In genomic region chr18:47263197-47263827, GRCh38 we compare ENCODE assay signal across 14 cellular contexts. TPM values are rescaled to one million over a fixed set of nuclear protein-coding genes. Genes with fewer than 3 reads are reported as not detected.
DNase-seq lines count a peak whose midpoint lies in the region; ATAC-seq, FAIRE-seq and TF ChIP-seq lines count a peak whose summit lies in the region.
"Had no signal": no experiment of that assay in that cellular context is flagged by ENCODE, and none has a peak within 500 bp of the region (broad histone marks: within the 10 kb centered on the region; RNA-seq: fewer than 3 reads in every experiment).

No MANE protein-coding gene starts in this region.

- peak overlapping the region; percentile 49 for H3K4me3 ChIP-seq in A549
- peak overlapping the region; percentile 91 for H3K4me3 ChIP-seq in GM23338
- peak overlapping the region; percentile 59 for H3K4me3 ChIP-seq in coronary artery
- no peak overlapping the region for H3K4me3 ChIP-seq in Karpas-422 (ENCODE audit: low read length)
- H3K4me3 ChIP-seq in effector memory CD4-positive, alpha-beta T cell (ENCODE audit: insufficient read depth, low read depth, low read length, poor library complexity, severe bottlenecking) = no peak overlapping the region
- H3K4me3 ChIP-seq: adrenal gland had no signal

- TF ChIP-seq CTCF in A549 (IDR thresholded peaks at IDR 0.05) (peak; percentile 52), GM23338 (conservative IDR thresholded peaks at IDR 0.05; ENCODE audit: low read depth in 2 of 2) (peak; percentile 75 to 80), coronary artery (IDR thresholded peaks at IDR 0.05) (no peak)

- H3K9me3 ChIP-seq in A549 = no peaks in the 10 kb centered on the region
- H3K9me3 ChIP-seq in Karpas-422 (ENCODE audit: low read length) = no peaks in the 10 kb centered on the region
- no peaks in the 10 kb centered on the region for H3K9me3 ChIP-seq in effector memory CD4-positive, alpha-beta T cell (ENCODE audit: control insufficient read depth, low read length)
- H3K9me3 ChIP-seq: adrenal gland, heart left ventricle had no signal

- H3K27ac ChIP-seq in A549 = peak overlapping the region in 1 of 2 experiments; percentile 56; a peak in 1 of 6 replicates
- no peak overlapping the region for H3K27ac ChIP-seq in GM23338 (ENCODE audit: low read depth)
- no peak overlapping the region for H3K27ac ChIP-seq in coronary artery
- H3K27ac ChIP-seq in Karpas-422 (ENCODE audit: low read length) = no peak overlapping the region
- H3K27ac ChIP-seq in effector memory CD4-positive, alpha-beta T cell (ENCODE audit: insufficient read depth, low read length, poor library complexity, severe bottlenecking) = no peak overlapping the region
- H3K27ac ChIP-seq: adrenal gland, heart left ventricle had no signal

- TF ChIP-seq POLR2A in A549 (IDR thresholded peaks at IDR 0.05; ENCODE audit: low read length) = no peak

- H3K4me1 ChIP-seq in A549 (no peaks in the 10 kb centered on the region; the same call in 2 of the 3 replicates), GM23338 (ENCODE audit: insufficient read depth) (peaks cover 45% of the 10 kb centered on the region), Karpas-422 (ENCODE audit: low read length) (no peaks in the 10 kb centered on the region)
- peaks cover 6% of the 10 kb centered on the region for H3K4me1 ChIP-seq in effector memory CD4-positive, alpha-beta T cell (ENCODE audit: control insufficient read depth, insufficient read depth, low read length, poor library complexity, severe bottlenecking)

- peaks cover 6% of the 10 kb centered on the region; the same call in 1 of the 3 replicates for H3K9me3 Mint-ChIP-seq in GM23338
- H3K9me3 Mint-ChIP-seq: CD8-positive, alpha-beta T cell had no signal

- peak overlapping the region; percentile 99 for H2AFZ ChIP-seq in GM23338
- no peak overlapping the region for H2AFZ ChIP-seq in Karpas-422 (ENCODE audit: low read length)

- H3K79me2 ChIP-seq in GM23338 (replicated peaks; ENCODE audit: insufficient read depth) (no peaks in the 10 kb centered on the region), Karpas-422 (ENCODE audit: low read length) (no peaks in the 10 kb centered on the region)

- H3K27me3 ChIP-seq in GM23338 (ENCODE audit: insufficient read depth) = peaks cover 100% of the 10 kb centered on the region
- no peaks in the 10 kb centered on the region for H3K27me3 ChIP-seq in Karpas-422 (ENCODE audit: low read length)
- peaks cover 22% of the 10 kb centered on the region for H3K27me3 ChIP-seq in effector memory CD4-positive, alpha-beta T cell (replicated peaks; ENCODE audit: control insufficient read depth, insufficient read depth, low read length, poor library complexity, severe bottlenecking)

- no peak overlapping the region for H3K27ac Mint-ChIP-seq in GM23338
- H3K27ac Mint-ChIP-seq: CD8-positive, alpha-beta T cell had no signal

- peak overlapping the region; percentile 82 for H3K4me3 Mint-ChIP-seq in GM23338
- H3K4me3 Mint-ChIP-seq: CD8-positive, alpha-beta T cell had no signal

- CTCF ChIA-PET in A549 (lab: Yijun Ruan, JAX) = interaction anchor here (1.1 to 1.3 kb wide), 3 partner anchors 8 to 26 kb away, joined by 3 to 4 read pairs (median 3); no protein-coding TSS in a partner anchor

- no peak for DNase-seq in A549 (ENCODE audit: low read depth in 1 of 2, low spot score in 1 of 2)
- DNase-seq in GM23338 (ENCODE audit: low spot score) = peak; percentile 89
- DNase-seq in coronary artery (ENCODE audit: low spot score) = no peak
- peak; percentile 20 to 21 for DNase-seq in lung microvascular endothelial cell (ENCODE audit: low read depth in 2 of 2)
- no peak for DNase-seq in Karpas-422
- DNase-seq in NCI-H1436 (lab: John Stamatoyannopoulos, UW) = no peak
- no peak for DNase-seq in effector memory CD4-positive, alpha-beta T cell
- DNase-seq: adrenal gland; CD8-positive, alpha-beta T cell; NCI-H1694 had no signal

- H3K4me1 Mint-ChIP-seq in GM23338 = peaks cover 26% of the 10 kb centered on the region

- peak; percentile 43 to 80; a peak in 3 of 6 replicates for ATAC-seq in A549
- ATAC-seq in GM23338 = peak; percentile 59
- no peak for ATAC-seq in HG02973 (IDR thresholded peaks at IDR 0.05; ENCODE audit: unreplicated experiment)
- ATAC-seq: CD8-positive, alpha-beta T cell; heart left ventricle had no signal

- H3K9me2 ChIP-seq in GM23338 (ENCODE audit: insufficient read depth) (no peaks in the 10 kb centered on the region), Karpas-422 (replicated peaks; ENCODE audit: insufficient read depth, low read length) (no peaks in the 10 kb centered on the region)

- peak; percentile 14 to 15; a peak in 1 of 5 replicates for TF ChIP-seq RAD21 in A549 (conservative IDR thresholded peaks at IDR 0.05 in 1 of 2, IDR thresholded peaks at IDR 0.05 in 1 of 2)

- no peaks in the 10 kb centered on the region for H3K36me3 Mint-ChIP-seq in GM23338 (ENCODE audit: low read depth)
- H3K36me3 Mint-ChIP-seq: CD8-positive, alpha-beta T cell had no signal

- 59% methylated on average over 6 of the region's 46 CpGs for WGBS in A549 (ENCODE audit: missing lambda C conversion rate)

- peaks cover 87% of the 10 kb centered on the region for H3K27me3 Mint-ChIP-seq in GM23338 (ENCODE audit: insufficient read depth, low read depth, poor library complexity)

- FAIRE-seq in A549 (lab: Jason Lieb, UNC) = no peak
- FAIRE-seq: GM18507 had no signal

- H3F3A ChIP-seq in GM23338 (replicated peaks; ENCODE audit: low read depth) = 0 out of 2 replicates have a peak, but pooled peaks cover 11% of the 10 kb centered on the region

- H4K20me1 ChIP-seq in GM23338 (replicated peaks; ENCODE audit: insufficient read depth) (peaks cover 5% of the 10 kb centered on the region; the same call in 1 of the 2 replicates), Karpas-422 (ENCODE audit: insufficient read depth, low read depth, low read length) (no peaks in the 10 kb centered on the region)

- H3K36me3 ChIP-seq in GM23338 (ENCODE audit: insufficient read depth) = no peaks in the 10 kb centered on the region
- no peaks in the 10 kb centered on the region for H3K36me3 ChIP-seq in Karpas-422 (ENCODE audit: insufficient read depth, low read length)
- H3K36me3 ChIP-seq in effector memory CD4-positive, alpha-beta T cell (ENCODE audit: control insufficient read depth, insufficient read depth, low read length) = no peaks in the 10 kb centered on the region
- H3K36me3 ChIP-seq: adrenal gland, heart left ventricle had no signal

- peak overlapping the region; percentile 86 for H3K4me2 ChIP-seq in A549
- peak overlapping the region; percentile 95 for H3K4me2 ChIP-seq in GM23338
- H3K4me2 ChIP-seq in Karpas-422 (ENCODE audit: low read depth, low read length, poor library complexity, severe bottlenecking) = no peak overlapping the region

- TF ChIP-seq EP300 in A549 (IDR thresholded peaks at IDR 0.05) = no peak

- no peak overlapping the region for H3K9ac ChIP-seq in Karpas-422 (ENCODE audit: low read length)

- POLR2A ChIA-PET in A549 (lab: Yijun Ruan, JAX) = no interaction called here

TF ChIP-seq in A549, 52 proteins besides CTCF, POLR2A, EP300 and RAD21:
- no peak for TF ChIP-seq RARB (CRISPR knock-in tag; IDR thresholded peaks at IDR 0.05)
- TF ChIP-seq ZFP36 (IDR thresholded peaks at IDR 0.05; ENCODE audit: borderline replicate concordance, partially characterized antibody) = peak; percentile 86
TF ChIP-seq in A549: peak in this region for 1.

TF ChIP-seq in GM23338, 12 proteins besides CTCF, POLR2A, EP300 and RAD21:
- no peak for TF ChIP-seq POLR2AphosphoS5 (IDR thresholded peaks at IDR 0.05; ENCODE audit: low read depth)

RNA-seq across cellular contexts. Expression of gene SKOR2, which starts 11.9 kb away (rescaled TPM):
- polyA plus RNA-seq in A549 (2011; rRNA removed) (not detected in 2 replicates), A549 (2017; fragmentation: RNase III; extraction: RNeasy Plus Mini Kit Qiagen cat#74134 plus additional on column Dnase treatment) (not detected in 3 replicates), GM23338 (2016; fragmentation: Nextera tagmentation; extraction: Ambion mirVana) (0.10 TPM in 1 of 2 replicates, not detected in the other)
- polyA plus RNA-seq in A549 (2012; cell fraction: cytosol; rRNA removed) = not detected in 2 replicates
- not detected in 2 replicates for polyA plus RNA-seq in A549 (2012; cell fraction: nucleus; rRNA removed)
- polyA minus RNA-seq in A549 (2011; rRNA and poly(A)+ RNA removed) = not detected in 2 replicates
- total RNA-seq in GM23338 (2014; rRNA removed; shearing (Covaris generic)) = 0.42 TPM in 1 of 2 replicates, not detected in the other
- not detected in 2 replicates for total RNA-seq in lung microvascular endothelial cell
- not detected in 2 replicates for total RNA-seq in Karpas-422 (2014; rRNA removed; shearing (Covaris generic); ENCODE audit: low replicate concordance)
- total RNA-seq: adrenal gland; CD8-positive, alpha-beta T cell; heart left ventricle; omental fat pad had no signal
- polyA plus RNA-seq: adrenal gland, heart left ventricle had no signal

Comparison
In these comparisons a context has a peak if more than half of its experiments do, and no peak if none do; other contexts are left out.
1. DNase-seq: peak in GM23338 (single experiment) and lung microvascular endothelial cell (2 of 2); none in A549 (0 of 2), coronary artery (single experiment), Karpas-422 (single experiment), NCI-H1436 (single experiment) and effector memory CD4-positive, alpha-beta T cell (0 of 3).
2. H3K4me3 ChIP-seq: peak in A549 (single experiment), GM23338 (single experiment) and coronary artery (single experiment); none in Karpas-422 (single experiment) and effector memory CD4-positive, alpha-beta T cell (single experiment).